ENCODE assay signal across 29 cellular contexts in the genomic region with DNA sequence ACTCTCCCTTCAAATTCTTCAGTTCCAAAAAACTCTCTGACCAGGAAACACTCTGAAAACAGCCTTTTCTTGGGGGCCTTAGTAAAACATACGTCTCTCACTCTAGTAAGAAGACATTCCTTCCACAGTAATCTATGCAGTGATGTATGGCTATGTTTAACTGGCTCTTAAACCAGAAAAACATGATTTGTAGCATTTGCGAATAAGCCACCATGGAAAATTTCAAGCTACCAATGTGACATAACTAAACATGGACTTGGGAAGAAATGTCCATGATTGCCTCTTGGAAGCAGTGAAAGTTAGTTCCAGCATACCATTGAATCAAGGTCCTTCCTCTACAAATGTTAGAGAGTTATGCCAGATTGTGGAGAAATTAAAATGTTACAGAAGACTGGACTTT.
"Had no signal": no experiment of that assay in that cellular context is flagged by ENCODE, and none has a peak within 500 bp of the region (broad histone marks: within the 10 kb centered on the region; RNA-seq: fewer than 3 reads in every experiment).

No MANE protein-coding gene starts in this region.

- H3K27me3 ChIP-seq: brain microvascular endothelial cell, spleen, upper lobe of right lung had no signal

- H3K4me3 ChIP-seq: coronary artery, spleen, thoracic aorta, upper lobe of right lung had no signal

- H3K4me3 Mint-ChIP-seq: activated CD4-positive, alpha-beta memory T cell treated with anti-CD3 and anti-CD28 coated beads for 36 hours; activated CD4-positive, alpha-beta T cell treated with anti-CD3 and anti-CD28 coated beads, Interleukin-2, amount 10 ng/mL, durations not matched to agents 24 days and 14 days; activated naive CD4-positive, alpha-beta T cell treated with anti-CD3 and anti-CD28 coated beads for 36 hours; activated naive CD8-positive, alpha-beta T cell treated with anti-CD3 and anti-CD28 coated beads for 36 hours; activated T-helper 1 cell treated with anti-CD3 and anti-CD28 coated beads, Interleukin-12 subunit alpha, Interleukin-12 subunit beta, Interleukin-2, Interleukin-4 antibody, amounts not matched to agents 30 ng/mL and 10 ng/mL and 1 ng/mL, durations not matched to agents 14 hours and 24 hours and 36 hours; effector memory CD8-positive, alpha-beta T cell; immature natural killer cell; naive thymus-derived CD8-positive, alpha-beta T cell; neural crest cell; T-helper 1 cell treated with Interleukin-12 subunit alpha and Interleukin-12 subunit beta and Interleukin-4 antibody, amounts not matched to agents 30 μg/mL and 1 μg/mL, for 36 hours had no signal

- H3K27ac ChIP-seq: brain microvascular endothelial cell, coronary artery, spleen, thoracic aorta, upper lobe of right lung, VCaP had no signal

- H3K36me3 ChIP-seq: brain microvascular endothelial cell, thoracic aorta, upper lobe of right lung had no signal

- H3K27ac Mint-ChIP-seq: activated CD4-positive, alpha-beta memory T cell treated with anti-CD3 and anti-CD28 coated beads for 36 hours; activated naive CD4-positive, alpha-beta T cell treated with anti-CD3 and anti-CD28 coated beads for 36 hours; activated naive CD8-positive, alpha-beta T cell treated with anti-CD3 and anti-CD28 coated beads for 36 hours; activated T-helper 1 cell treated with anti-CD3 and anti-CD28 coated beads, Interleukin-12 subunit alpha, Interleukin-12 subunit beta, Interleukin-2, Interleukin-4 antibody, amounts not matched to agents 30 ng/mL and 10 ng/mL and 1 ng/mL, durations not matched to agents 14 hours and 24 hours and 36 hours; effector memory CD8-positive, alpha-beta T cell; immature natural killer cell; T-helper 1 cell treated with Interleukin-12 subunit alpha and Interleukin-12 subunit beta and Interleukin-4 antibody, amounts not matched to agents 30 μg/mL and 1 μg/mL, for 36 hours had no signal

- H3K27me3 Mint-ChIP-seq: activated CD4-positive, alpha-beta memory T cell treated with anti-CD3 and anti-CD28 coated beads for 36 hours; activated CD4-positive, alpha-beta T cell treated with anti-CD3 and anti-CD28 coated beads, Interleukin-2, amount 10 ng/mL, durations not matched to agents 24 days and 14 days; activated naive CD8-positive, alpha-beta T cell treated with anti-CD3 and anti-CD28 coated beads for 36 hours; effector memory CD8-positive, alpha-beta T cell; naive thymus-derived CD8-positive, alpha-beta T cell had no signal

- ATAC-seq: effector memory CD8-positive, alpha-beta T cell; naive thymus-derived CD8-positive, alpha-beta T cell; right cardiac atrium; stimulated activated naive CD8-positive, alpha-beta T cell treated with anti-CD3 and anti-CD28 coated beads, Interleukin-15, Interleukin-2, amounts not matched to agents 100 U/mL and 50 U/mL, for 24 hours; upper lobe of right lung had no signal

- DNase-seq: activated CD4-positive, alpha-beta memory T cell treated with anti-CD3 and anti-CD28 coated beads for 36 hours; activated CD4-positive, alpha-beta T cell treated with anti-CD3 and anti-CD28 coated beads, Interleukin-2, amount 10 ng/mL, durations not matched to agents 24 days and 14 days; activated CD4-positive, CD25-positive, alpha-beta regulatory T cell treated with anti-CD3 and anti-CD28 coated beads, Interleukin-2, amount 50 U/mL, for 72 hours; activated CD8-positive, alpha-beta memory T cell treated with anti-CD3 and anti-CD28 coated beads, Interleukin-2, amount 50 U/mL, for 4 hours; activated effector memory CD4-positive, alpha-beta T cell treated with anti-CD3 and anti-CD28 coated beads, Interleukin-2, amount 50 U/mL, for 16 hours; activated naive CD4-positive, alpha-beta T cell treated with anti-CD3 and anti-CD28 coated beads for 36 hours; activated naive CD8-positive, alpha-beta T cell treated with anti-CD3 and anti-CD28 coated beads for 36 hours; activated T-cell treated with anti-CD3 and anti-CD28 coated beads, Interleukin-2, amount 50 U/mL, for 1 hour; brain microvascular endothelial cell; effector memory CD8-positive, alpha-beta T cell; erythroblast; foreskin fibroblast; hypothalamus; immature natural killer cell; kidney; midbrain; naive thymus-derived CD8-positive, alpha-beta T cell; nucleus accumbens; right cardiac atrium; spleen; stimulated activated naive CD8-positive, alpha-beta T cell treated with anti-CD3 and anti-CD28 coated beads, Interleukin-15, Interleukin-2, amounts not matched to agents 100 U/mL and 50 U/mL, for 24 hours; T-helper 9 cell; upper lobe of right lung had no signal
